Comparison of ENCODE assay signal across 27 cellular contexts in the genomic region with DNA sequence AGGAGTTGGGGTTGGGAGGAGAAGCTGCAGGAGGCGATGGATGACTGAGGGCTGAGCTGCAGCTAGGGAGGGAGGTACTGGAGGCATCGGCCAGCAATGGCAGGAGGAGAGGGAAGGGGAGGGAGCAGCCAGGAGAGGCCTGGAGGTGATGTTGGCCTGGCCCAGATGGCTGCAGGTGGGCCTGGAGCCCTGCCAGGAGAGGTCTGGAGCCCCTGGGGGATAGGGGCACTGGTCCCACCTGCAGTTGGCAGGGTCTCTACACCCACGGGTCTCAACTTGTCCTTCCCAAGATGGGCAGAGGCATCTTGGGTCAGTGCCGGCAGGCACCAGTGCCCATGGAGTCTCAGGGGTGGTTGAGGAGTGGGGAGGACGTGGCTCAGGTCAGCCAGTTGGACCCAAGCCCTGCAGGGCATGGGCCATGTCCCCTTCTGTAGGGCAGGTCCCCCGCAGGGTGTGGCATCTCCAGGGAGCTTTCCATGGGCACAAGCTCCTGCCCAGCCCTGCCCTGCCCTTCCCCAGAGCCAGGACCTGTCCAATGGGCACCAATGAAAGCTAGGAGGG. TPM values are rescaled to one million over a fixed set of nuclear protein-coding genes. Genes with fewer than 3 reads are reported as not detected.
DNase-seq lines count a peak whose midpoint lies in the region; ATAC-seq and TF ChIP-seq lines count a peak whose summit lies in the region.
"Had no signal": no experiment of that assay in that cellular context is flagged by ENCODE, and none has a peak within 500 bp of the region (broad histone marks: within the 10 kb centered on the region; RNA-seq: fewer than 3 reads in every experiment).

No MANE protein-coding gene starts in this region.

- TF ChIP-seq CTCF in right atrium auricular region (IDR thresholded peaks at IDR 0.05) (no peak), RWPE1 (conservative IDR thresholded peaks at IDR 0.05; ENCODE audit: low read depth) (no peak), thyroid gland (IDR thresholded peaks at IDR 0.05) (no peak)

- intact Hi-C loops in Right ventricle myocardium inferior (cut with DNase I) (loop anchor here (5.0 to 10.0 kb wide), 3 partner anchors 88 to 493 kb away; a partner anchor contains a TSS), thyroid gland (cut with DNase I) (loop anchor here (5.0 kb wide), 1 partner anchor 153 kb away; a partner anchor contains a TSS)

- H3K4me1 ChIP-seq in right atrium auricular region (peaks cover 0 to 61% of the 10 kb centered on the region in 2 donors), iPS-15b (ENCODE audit: control insufficient read depth, insufficient read depth, low read length) (no peaks in the 10 kb centered on the region), thyroid gland (peaks cover 39 to 43% of the 10 kb centered on the region in 2 donors)

- DNase-seq in Right ventricle myocardium inferior (ENCODE audit: missing footprints) = peak; percentile 61
- no peak for DNase-seq in right atrium auricular region (ENCODE audit: low spot score)
- no peak for DNase-seq in RWPE1 (ENCODE audit: low spot score)
- no peak for DNase-seq in thyroid gland
- DNase-seq in left lobe of liver (ENCODE audit: low spot score) = no peak
- no peak for DNase-seq in cerebellar cortex (ENCODE audit: low spot score)
- no peak for DNase-seq in NCI-H226
- DNase-seq: activated CD4-positive, alpha-beta T cell treated with anti-CD3 and anti-CD28 coated beads for 1 hour; activated T-cell treated with anti-CD3 and anti-CD28 coated beads for 4 hours; AML-193; DMS79; esophagus squamous epithelium; foreskin melanocyte; GF-D8; NCI-H1048; NCI-H187; NCI-H748 treated with DMSO at 0.1 percent for 48 hours; T-helper 2 cell had no signal

- no peak overlapping the region for H3K4me3 ChIP-seq in right atrium auricular region
- H3K4me3 ChIP-seq in iPS-15b (ENCODE audit: low read depth, low read length) = no peak overlapping the region
- no peak overlapping the region for H3K4me3 ChIP-seq in thyroid gland (replicated peaks in 1 of 3)
- H3K4me3 ChIP-seq: A549, ascending aorta, cardiac muscle cell, esophagus squamous epithelium, hepatocyte, spleen had no signal

- ATAC-seq in Right ventricle myocardium inferior (no peak), left lobe of liver (no peak)
- ATAC-seq: A549; naive thymus-derived CD8-positive, alpha-beta T cell; SK-N-SH treated with all-trans-retinoic acid at 6 μM for 48 hours had no signal

- H3K36me3 ChIP-seq in right atrium auricular region (no peaks in the 10 kb centered on the region), iPS-15b (ENCODE audit: control insufficient read depth, insufficient read depth, low read length) (peaks cover 5% of the 10 kb centered on the region), thyroid gland (no peaks in the 10 kb centered on the region)
- H3K36me3 ChIP-seq: ascending aorta, cardiac muscle cell had no signal

- no peak overlapping the region for H3K27ac ChIP-seq in right atrium auricular region
- H3K27ac ChIP-seq in RWPE1 = peak overlapping the region; percentile 91
- peak overlapping the region in 2 of 3 donors; percentile 66 to 92 for H3K27ac ChIP-seq in thyroid gland
- H3K27ac ChIP-seq: A549, cardiac muscle cell, hepatocyte, HL-60 had no signal

- CTCF ChIA-PET in RWPE1 (lab: Yijun Ruan, JAX) = no interaction called here

- TF ChIP-seq POLR2A in thyroid gland (IDR thresholded peaks at IDR 0.05) = no peak

- 58 to 76% methylated on average over 2 to 5 of the region's 6 CpGs for WGBS in thyroid gland, 2 donors

- H3K27me3 ChIP-seq in right atrium auricular region (no peaks in the 10 kb centered on the region), iPS-15b (ENCODE audit: control insufficient read depth, insufficient read depth, low read length) (no peaks in the 10 kb centered on the region), thyroid gland (no peaks in the 10 kb centered on the region)
- H3K27me3 ChIP-seq: ascending aorta, cardiac muscle cell, esophagus squamous epithelium, hepatocyte, spleen had no signal

- peak overlapping the region; percentile 24 for H3K9ac ChIP-seq in iPS-15b (ENCODE audit: low read depth, low read length)

- H3K9me3 ChIP-seq in right atrium auricular region = no peaks in the 10 kb centered on the region
- no peaks in the 10 kb centered on the region for H3K9me3 ChIP-seq in iPS-15b (ENCODE audit: control insufficient read depth, insufficient read depth, low read length)
- no peaks in the 10 kb centered on the region for H3K9me3 ChIP-seq in thyroid gland
- H3K9me3 ChIP-seq: A549, ascending aorta, esophagus squamous epithelium, spleen had no signal

- POLR2A ChIA-PET in RWPE1 (lab: Yijun Ruan, JAX; ENCODE audit: low non-redundant PET) = no interaction called here

RNA-seq across cellular contexts. Expression of a gene that starts 2.7 kb away (rescaled TPM):
- total RNA-seq in Right ventricle myocardium inferior (36.0 TPM), right atrium auricular region (10 to 100 TPM; 33.4 to 34.9 TPM), thyroid gland (100 to 1,000 TPM in 1 of 4 donors, 10 to 100 TPM in 3; 48.1 to 102 (median 61.9) TPM), left lobe of liver (23.6 TPM)

RNA-seq across cellular contexts. Expression of a gene that starts 22.6 kb away (rescaled TPM):
- total RNA-seq in Right ventricle myocardium inferior (7.7 TPM), right atrium auricular region (1 to 10 TPM; 3.7 to 4.1 TPM), thyroid gland (10 to 100 TPM; 13.0 to 30.0 (median 17.0) TPM), left lobe of liver (5.0 TPM)

RNA-seq across cellular contexts. Expression of a gene that starts 22.6 kb away (rescaled TPM):
- total RNA-seq in Right ventricle myocardium inferior (2.0 TPM), right atrium auricular region (1 to 10 TPM; 1.3 to 2.8 TPM), thyroid gland (1 to 10 TPM; 1.5 to 5.4 (median 3.0) TPM), left lobe of liver (2.2 TPM)

Comparison
In these comparisons a context has a peak if more than half of its experiments do, and no peak if none do; other contexts are left out.
1. H3K27ac ChIP-seq: peak in RWPE1 (single experiment) and thyroid gland (2 of 3); none in right atrium auricular region (0 of 2).